In genomic region chr16:2340564-2341455, GRCh38 we compare ENCODE assay signal across 8 cellular contexts. TPM values are rescaled to one million over a fixed set of nuclear protein-coding genes. Genes with fewer than 3 reads are reported as not detected.
DNase-seq lines count a peak whose midpoint lies in the region; ATAC-seq and TF ChIP-seq lines count a peak whose summit lies in the region.

Gene ABCA3 (minus strand): TSS chr16:2340728. CDS start chr16:2326466, 14,262 bp downstream.

- H4K5ac ChIP-seq in IMR-90 (ENCODE audit: low read depth, low read length): no peak within 1 kb of the TSS

- no peak within 1 kb of the TSS for H4K91ac ChIP-seq in IMR-90 (ENCODE audit: insufficient read depth, low read depth, low read length)

- H3K27me3 ChIP-seq in IMR-90 (ENCODE audit: control insufficient read depth, insufficient read depth, low read length) (peaks cover 46% of the 10 kb centered on the region), esophagus (ENCODE audit: control insufficient read depth in 1 of 2, insufficient read depth in 2 of 2, low read length in 2 of 2) (peaks cover 0 to 4% of the 10 kb centered on the region in 2 donors), muscle layer of colon (ENCODE audit: control insufficient read depth in 1 of 2, insufficient read depth in 2 of 2, low read length in 2 of 2) (no peaks in the 10 kb centered on the region)

- H2BK5ac ChIP-seq in IMR-90 (ENCODE audit: low read depth, low read length, poor library complexity, severe bottlenecking): no peak within 1 kb of the TSS

- H3K27ac ChIP-seq in IMR-90 (ENCODE audit: insufficient read depth, low read length) (no peak within 1 kb of the TSS), OCI-LY7 (ENCODE audit: low read depth, low read length, poor library complexity, severe bottlenecking) (no peak within 1 kb of the TSS), esophagus (ENCODE audit: low read depth in 2 of 2, low read length in 1 of 2) (peak within 1 kb of the TSS in 1 of 2 donors; percentile 26), muscle layer of colon (ENCODE audit: low read depth, low read length) (peak within 1 kb of the TSS; percentile 19)

- H2AK5ac ChIP-seq in IMR-90 (ENCODE audit: low read depth, low read length): no peak within 1 kb of the TSS

- in situ Hi-C loops in IMR-90 (cut with MboI; ENCODE audit: low sequenced_read_pairs): loop anchor here (5.0 kb wide), 1 partner anchor 156 kb away; no protein-coding TSS in a partner anchor

- CTCF ChIA-PET in IMR-90 (lab: Yijun Ruan, JAX) (interaction anchor here (0.6 to 1.0 kb wide), 2 partner anchors 12 to 38 kb away, joined by 5 read pairs; no protein-coding TSS in a partner anchor), OCI-LY7 (lab: Charles Lee; ENCODE audit: unreplicated experiment) (no interaction called here)

- no peak within 1 kb of the TSS for H3K23ac ChIP-seq in IMR-90 (ENCODE audit: low read depth, low read length)

- H3K4me3 ChIP-seq in IMR-90 (ENCODE audit: insufficient read depth, low read depth, low read length): peak within 1 kb of the TSS; percentile 57
- peak within 1 kb of the TSS; percentile 56 for H3K4me3 ChIP-seq in OCI-LY7 (ENCODE audit: low read depth, low read length, poor library complexity, severe bottlenecking)
- peak within 1 kb of the TSS; percentile 64 to 68 for H3K4me3 ChIP-seq in esophagus (ENCODE audit: low read depth in 1 of 2, low read length in 2 of 2)
- H3K4me3 ChIP-seq in muscle layer of colon (ENCODE audit: low read depth in 1 of 2, low read length in 2 of 2): peak within 1 kb of the TSS; percentile 62 to 63

- H2BK20ac ChIP-seq in IMR-90 (ENCODE audit: low read depth, low read length): no peak within 1 kb of the TSS

- H3K4me2 ChIP-seq in IMR-90 (ENCODE audit: low read depth, low read length) (peak within 1 kb of the TSS; percentile 82), OCI-LY7 (ENCODE audit: low read length) (peak within 1 kb of the TSS; percentile 55; the same call in 1 of the 2 replicates)

- H3K9me3 ChIP-seq in IMR-90 (ENCODE audit: control insufficient read depth, insufficient read depth, low read length): no peaks in the 10 kb centered on the region
- H3K9me3 ChIP-seq in OCI-LY7 (ENCODE audit: low read length): no peaks in the 10 kb centered on the region
- H3K9me3 ChIP-seq in esophagus (ENCODE audit: control insufficient read depth in 2 of 2, insufficient read depth in 1 of 2, low read depth in 1 of 2, low read length in 1 of 2): peaks cover 4% of the 10 kb centered on the region in 2 donors
- H3K9me3 ChIP-seq in muscle layer of colon (ENCODE audit: low read length): no peaks in the 10 kb centered on the region

- H3K9ac ChIP-seq in IMR-90 (ENCODE audit: low read depth, low read length) (no peak within 1 kb of the TSS), muscle layer of colon (ENCODE audit: low read length) (no peak within 1 kb of the TSS)

- no peak within 1 kb of the TSS for H3K14ac ChIP-seq in IMR-90 (replicated peaks; ENCODE audit: low read depth, low read length)

- intact Hi-C loops in IMR-90 (cut with micrococcal nuclease): loop anchor here (1.0 to 5.0 kb wide), 3 partner anchors 36 to 160 kb away; partner anchors contain the start of gene CCNF
- intact Hi-C loops in OCI-LY7 (cut with micrococcal nuclease; ENCODE audit: unreplicated experiment): loop anchor here (2.0 to 5.0 kb wide), 2 partner anchors 82 to 171 kb away; partner anchors contain the start of gene ATP6V0C

- H2AFZ ChIP-seq in IMR-90 (replicated peaks; ENCODE audit: low read length, poor library complexity) (peak within 1 kb of the TSS; percentile 88), OCI-LY7 (ENCODE audit: low read length) (peak within 1 kb of the TSS; percentile 85)

- no peaks in the 10 kb centered on the region for H3K79me1 ChIP-seq in IMR-90 (ENCODE audit: low read depth in 1 of 2, low read length in 2 of 2)

- TF ChIP-seq POLR2A in IMR-90 (IDR thresholded peaks at IDR 0.05; ENCODE audit: low read depth, low read length): no peak

- H4K20me1 ChIP-seq in IMR-90 (ENCODE audit: insufficient read depth, low read length) (no peaks in the 10 kb centered on the region), OCI-LY7 (ENCODE audit: insufficient read depth, low read length) (no peaks in the 10 kb centered on the region)

- DNase-seq in DMS153 treated with DMSO at 0.1 percent for 48 hours (lab: John Stamatoyannopoulos, UW; ENCODE audit: unreplicated experiment) (peak; percentile 89), IMR-90 (peak; percentile 84), OCI-LY7 (ENCODE audit: low spot score) (peak; percentile 94)
- DNase-seq in activated T-cell treated with anti-CD3 and anti-CD28 coated beads, Interleukin-2, amount 50 U/mL, for 1 hour: peak; percentile 97
- peak; percentile 89 to 92 for DNase-seq in stimulated activated CD8-positive, alpha-beta memory T cell treated with anti-CD3 and anti-CD28 coated beads, Interleukin-7, amount 100 ng/mL, for 1 hour (ENCODE audit: low read depth in 2 of 2)

- no peak within 1 kb of the TSS for H2BK15ac ChIP-seq in IMR-90 (ENCODE audit: low read depth, low read length)

- 18% methylated on average over 51 of the region's 110 CpGs; no CpG with 5 or more reads in 1 of the 2 experiments for WGBS in IMR-90 (ENCODE audit: extremely low coverage in 2 of 2, insufficient read length in 1 of 2), 2 experiments
- 15% methylated on average over 88 to 110 of the region's 110 CpGs for WGBS in esophagus, 2 donors

- H3K18ac ChIP-seq in IMR-90 (ENCODE audit: low read depth, low read length): no peak within 1 kb of the TSS

- H3K4me1 ChIP-seq in IMR-90 (ENCODE audit: control insufficient read depth, insufficient read depth, low read length) (no peaks in the 10 kb centered on the region), OCI-LY7 (ENCODE audit: insufficient read depth, low read length, poor library complexity, severe bottlenecking) (peaks cover 6% of the 10 kb centered on the region), esophagus (ENCODE audit: control insufficient read depth in 2 of 2, insufficient read depth in 2 of 2, low read length in 1 of 2) (peaks cover 4 to 11% of the 10 kb centered on the region in 2 donors), muscle layer of colon (ENCODE audit: insufficient read depth, low read length) (peaks cover 5% of the 10 kb centered on the region)

- BruUV-seq in IMR-90 (replicated peaks; lab: Mats Ljungman, UMichigan) (no TSS peak), OCI-LY7 (replicated peaks; lab: Mats Ljungman, UMichigan) (no TSS peak)

- no peaks in the 10 kb centered on the region for H3K9me1 ChIP-seq in IMR-90 (ENCODE audit: insufficient read depth, low read length)

- POLR2A ChIA-PET in IMR-90 (lab: Charles Lee; ENCODE audit: unreplicated experiment): no interaction called here
- POLR2A ChIA-PET in OCI-LY7 (lab: Charles Lee): no interaction called here

- peak within 1 kb of the TSS in 1 of 2 experiments; percentile 50; a peak in 1 of 4 replicates for H4K8ac ChIP-seq in IMR-90 (ENCODE audit: low read depth in 2 of 2, low read length in 2 of 2)

- H3K56ac ChIP-seq in IMR-90 (ENCODE audit: extremely low read depth, insufficient read depth, low read length): no peak within 1 kb of the TSS

- peak; percentile 73 for ATAC-seq in GM21529 (IDR thresholded peaks at IDR 0.05; ENCODE audit: unreplicated experiment)
- peak; percentile 97 for ATAC-seq in IMR-90 (ENCODE audit: low read depth)

- peak within 1 kb of the TSS; percentile 85 for H2AK9ac ChIP-seq in IMR-90 (replicated peaks; ENCODE audit: low read depth, low read length, poor library complexity)

- dilution Hi-C loops in IMR-90 (cut with HindIII; ENCODE audit: low sequenced_read_pairs, unreplicated experiment): no loop called here

- no peaks in the 10 kb centered on the region for H3K79me2 ChIP-seq in OCI-LY7 (ENCODE audit: insufficient read depth, low read depth, low read length)

- H2BK120ac ChIP-seq in IMR-90 (ENCODE audit: low read depth, low read length): no peak within 1 kb of the TSS

- TF ChIP-seq CTCF in IMR-90 (conservative IDR thresholded peaks at IDR 0.05; ENCODE audit: low read depth, low read length): peak; percentile 100
- TF ChIP-seq CTCF in OCI-LY7 (conservative IDR thresholded peaks at IDR 0.05; ENCODE audit: low read length): peak; percentile 96

- no peak within 1 kb of the TSS for H3K4ac ChIP-seq in IMR-90 (ENCODE audit: low read depth, low read length)

- TF ChIP-seq RAD21 in IMR-90 (IDR thresholded peaks at IDR 0.05; ENCODE audit: low read length): peak; percentile 76

- H3K36me3 ChIP-seq in IMR-90 (ENCODE audit: control insufficient read depth, insufficient read depth, low read length) (no peaks in the 10 kb centered on the region), OCI-LY7 (ENCODE audit: insufficient read depth, low read length) (no peaks in the 10 kb centered on the region), esophagus (ENCODE audit: control insufficient read depth in 2 of 2, insufficient read depth in 2 of 2, low read length in 1 of 2) (no peaks in the 10 kb centered on the region), muscle layer of colon (ENCODE audit: insufficient read depth, low read length) (no peaks in the 10 kb centered on the region)

- no peaks in the 10 kb centered on the region for H3K9me2 ChIP-seq in OCI-LY7 (ENCODE audit: insufficient read depth, low read length)

TF ChIP-seq in IMR-90, 13 proteins besides CTCF, POLR2A, EP300 and RAD21 (continues in another document):
- TF ChIP-seq ELK1 (IDR thresholded peaks at IDR 0.05; ENCODE audit: borderline replicate concordance, low read depth, low read length) (no peak), MAZ (IDR thresholded peaks at IDR 0.05; ENCODE audit: borderline replicate concordance, low read depth, low read length) (peak; percentile 73; the same call in 1 of the 2 replicates), USF2 (IDR thresholded peaks at IDR 0.05; ENCODE audit: low read depth, low read length) (no peak)

RNA-seq across cellular contexts. Expression of gene ABCA3, which starts in this region (rescaled TPM):
- total RNA-seq in IMR-90 (2012; rRNA removed): 0.18 TPM in 1 of 2 replicates, not detected in the other
- polyA plus RNA-seq in IMR-90 (2012; rRNA removed): 0.22 and 0.32 TPM in 2 replicates
- 0.24 and 0.34 TPM in 2 replicates for polyA plus RNA-seq in IMR-90 (2012; cell fraction: cytosol; rRNA removed)
- polyA plus RNA-seq in IMR-90 (2012; cell fraction: nucleus; rRNA removed; ENCODE audit: low replicate concordance): 0.29 and 0.54 TPM in 2 replicates
- not detected in 2 replicates for total RNA-seq in OCI-LY7 (2014; rRNA removed; shearing (Covaris generic))
- total RNA-seq in OCI-LY7 (2022): 0.23 TPM in 1 of 2 replicates, not detected in the other
- polyA plus RNA-seq in esophagus: 1 to 10 TPM; 1.4 to 1.7 TPM

Comparison
In these comparisons a context has a peak if more than half of its experiments do, and no peak if none do; other contexts are left out.
1. Peak in DNase-seq, ATAC-seq, H3K4me3 ChIP-seq and H3K4me2 ChIP-seq in IMR-90; RNA of the gene not detected or under 1 TPM.
2. Peak in DNase-seq, H3K4me3 ChIP-seq and H3K4me2 ChIP-seq in OCI-LY7; RNA of the gene not detected or under 1 TPM.